ENCODE assay signal across 8 cellular contexts in the genomic region with DNA sequence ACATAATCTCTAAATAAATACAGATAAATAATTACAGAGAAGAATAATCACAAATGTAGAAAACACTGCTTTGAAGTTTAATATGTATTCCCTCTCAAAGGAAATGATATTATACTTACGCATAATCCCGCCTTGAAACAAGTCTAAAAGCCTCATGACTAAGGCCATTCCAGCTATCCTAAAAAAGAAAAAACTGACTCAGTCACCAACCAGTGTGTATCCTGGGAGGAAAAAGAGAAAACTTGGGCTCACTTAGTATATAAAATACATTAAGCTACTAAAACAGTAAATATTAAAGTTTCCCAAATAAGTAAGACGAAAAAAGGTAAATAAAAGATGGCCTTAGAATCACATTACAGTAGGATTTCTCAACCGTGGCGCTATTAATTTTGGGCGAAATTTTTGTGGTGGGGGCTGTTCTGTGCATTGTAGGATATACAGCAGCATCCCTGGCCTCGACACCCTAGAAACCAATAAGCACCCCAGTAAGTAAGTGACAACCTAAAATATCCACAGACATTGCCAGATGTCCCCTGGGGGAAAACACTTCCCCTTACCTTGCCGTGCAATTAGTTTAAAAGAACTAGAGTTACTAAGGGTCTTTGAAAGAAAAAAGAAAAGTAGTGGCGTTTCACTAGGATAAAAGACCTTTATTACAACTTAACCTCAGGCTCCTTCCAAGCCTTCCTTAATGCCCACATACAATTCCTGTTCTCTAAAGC. TPM values are rescaled to one million over a fixed set of nuclear protein-coding genes. Genes with fewer than 3 reads are reported as not detected.
A peak's percentile ranks its signal among the peaks of the same experiment; 100 is the strongest.
DNase-seq lines count a peak whose midpoint lies in the region; ATAC-seq, FAIRE-seq and TF ChIP-seq lines count a peak whose summit lies in the region.

No MANE protein-coding gene starts in this region.

- POLR2A ChIA-PET in HepG2 (lab: Yijun Ruan, JAX), result interaction anchor here (1.3 to 2.0 kb wide), 3 partner anchors 18 to 151 kb away, joined by 3 to 7 read pairs (median 7); a partner anchor contains a TSS

- TF ChIP-seq CTCF in ascending aorta (IDR thresholded peaks at IDR 0.05), result no peak
- no peak for TF ChIP-seq CTCF in HepG2 (CRISPR knock-in tag; IDR thresholded peaks at IDR 0.05)
- TF ChIP-seq CTCF in upper lobe of left lung (IDR thresholded peaks at IDR 0.05), result no peak

- H3K4me1 ChIP-seq in ascending aorta, result peaks cover 5 to 15% of the 10 kb centered on the region in 2 donors
- H3K4me1 ChIP-seq in HepG2 (ENCODE audit: insufficient read depth, low read length), result peaks cover 64% of the 10 kb centered on the region
- H3K4me1 ChIP-seq in upper lobe of left lung, result peaks cover 12 to 26% (median 16%) of the 10 kb centered on the region in 4 donors

- peaks cover 50% of the 10 kb centered on the region for H3K4me1 Mint-ChIP-seq in activated naive CD4-positive, alpha-beta T cell treated with anti-CD3 and anti-CD28 coated beads for 36 hours (ENCODE audit: low read depth)

- BruUV-seq in HepG2 (replicated peaks; lab: Mats Ljungman, UMichigan), result TSS peak; percentile 75

- H3K9me3 Mint-ChIP-seq in activated naive CD4-positive, alpha-beta T cell treated with anti-CD3 and anti-CD28 coated beads for 36 hours, result peaks cover 2% of the 10 kb centered on the region

- H3K27ac ChIP-seq in ascending aorta (peak overlapping the region; percentile 97 to 99), HepG2 (ENCODE audit: extremely low read length, insufficient read depth, low read length) (peak overlapping the region; percentile 98), upper lobe of left lung (peak overlapping the region; percentile 98 to 100 (median 98))

- CTCF ChIA-PET in activated naive CD4-positive, alpha-beta T cell treated with anti-CD3 and anti-CD28 coated beads for 36 hours (lab: Charles Lee), result interaction anchor here (0.6 kb wide), 1 partner anchor 58 kb away, joined by 3 read pairs; no protein-coding TSS in a partner anchor
- CTCF ChIA-PET in HepG2 (lab: Yijun Ruan, JAX; ENCODE audit: low intra/inter-chr PET ratio, low total read pairs), result no interaction called here

- H3K36me3 Mint-ChIP-seq in activated naive CD4-positive, alpha-beta T cell treated with anti-CD3 and anti-CD28 coated beads for 36 hours (ENCODE audit: low read depth), result peaks cover 54% of the 10 kb centered on the region

- 22% methylated on average over 9 of the region's 9 CpGs for WGBS in HepG2 (ENCODE audit: low lambda C conversion rate)
- WGBS in upper lobe of left lung, 2 donors, result 39 to 40% methylated on average over 9 of the region's 9 CpGs

- H3K27me3 Mint-ChIP-seq in activated naive CD4-positive, alpha-beta T cell treated with anti-CD3 and anti-CD28 coated beads for 36 hours (ENCODE audit: low read depth), result no peaks in the 10 kb centered on the region

- TF ChIP-seq POLR2A in HepG2 (IDR thresholded peaks at IDR 0.05; ENCODE audit: insufficient read depth in 1 of 2, low read depth in 2 of 2, low read length in 2 of 2) (no peak), upper lobe of left lung (IDR thresholded peaks at IDR 0.05) (no peak)

- H3K36me3 ChIP-seq in ascending aorta, result peaks cover 41 to 45% of the 10 kb centered on the region in 2 donors
- H3K36me3 ChIP-seq in HepG2 (replicated peaks in 1 of 2; ENCODE audit: control insufficient read depth in 1 of 2, insufficient read depth in 2 of 2, low read length in 2 of 2), result peaks cover 20 to 42% of the 10 kb centered on the region in 2 experiments
- peaks cover 25 to 48% (median 42%) of the 10 kb centered on the region in 4 donors for H3K36me3 ChIP-seq in upper lobe of left lung

- no peak for FAIRE-seq in HepG2 (lab: Jason Lieb, UNC)

- H3K79me2 ChIP-seq in HepG2 (ENCODE audit: insufficient read depth, low read length), result peaks cover 51% of the 10 kb centered on the region

- TF ChIP-seq RAD21 in HepG2 (CRISPR knock-in tag; IDR thresholded peaks at IDR 0.05), result no peak

- DNase-seq in activated naive CD4-positive, alpha-beta T cell treated with anti-CD3 and anti-CD28 coated beads for 36 hours, result no peak
- no peak for DNase-seq in activated naive CD4-positive, alpha-beta T cell (lab: John Stamatoyannopoulos, UW)
- no peak for DNase-seq in ascending aorta (ENCODE audit: low spot score in 2 of 2)
- no peak for DNase-seq in HepG2 (ENCODE audit: low spot score)
- no peak for DNase-seq in upper lobe of left lung
- DNase-seq in CD1c-positive myeloid dendritic cell (ENCODE audit: extremely low spot score), result no peak

- TF ChIP-seq EP300 in HepG2 (IDR thresholded peaks at IDR 0.05; ENCODE audit: low read depth in 2 of 2, low read length in 2 of 2) (no peak), HepG2 (CRISPR knock-in tag; IDR thresholded peaks at IDR 0.05; ENCODE audit: borderline replicate concordance) (no peak), upper lobe of left lung (IDR thresholded peaks at IDR 0.05) (no peak)

- intact Hi-C loops in activated naive CD4-positive, alpha-beta T cell treated with anti-CD3 and anti-CD28 coated beads for 36 hours (cut with micrococcal nuclease), result loop anchor here (2.0 kb wide), 2 partner anchors 29 to 237 kb away; no protein-coding TSS in a partner anchor
- intact Hi-C loops in ascending aorta (cut with DNase I), result loop anchor here (2.0 to 10.0 kb wide), 2 partner anchors 109 to 769 kb away; a partner anchor contains a TSS
- intact Hi-C loops in HepG2 (cut with micrococcal nuclease; ENCODE audit: unreplicated experiment), result loop anchor here (10.0 kb wide), 1 partner anchor 181 kb away; a partner anchor contains a TSS

- no peak overlapping the region for H2AFZ ChIP-seq in HepG2 (ENCODE audit: low read length)

- peak overlapping the region; percentile 80 for H3K4me2 ChIP-seq in HepG2 (ENCODE audit: low read depth, low read length)

- H3K27ac Mint-ChIP-seq in activated naive CD4-positive, alpha-beta T cell treated with anti-CD3 and anti-CD28 coated beads for 36 hours, result peak overlapping the region; percentile 99

- H3K9ac ChIP-seq in HepG2 (ENCODE audit: insufficient read depth, low read depth, low read length), result peak overlapping the region; percentile 99

- ATAC-seq in HepG2 (no peak), upper lobe of left lung (ENCODE audit: low FRiP score in 2 of 2) (no peak), GM21423 (IDR thresholded peaks at IDR 0.05; ENCODE audit: unreplicated experiment) (no peak), GM19324 (IDR thresholded peaks at IDR 0.05; ENCODE audit: low FRiP score, unreplicated experiment) (no peak)

- H4K20me1 ChIP-seq in HepG2 (ENCODE audit: insufficient read depth, low read length), result peaks cover 4% of the 10 kb centered on the region; the same call in 1 of the 2 replicates

- in situ Hi-C loops in HepG2 (cut with HindIII; ENCODE audit: extremely low pct_ligation_motif_present, low pct_unique_long_range_greater_than_20kb), result no loop called here

- H3K4me3 Mint-ChIP-seq in activated naive CD4-positive, alpha-beta T cell treated with anti-CD3 and anti-CD28 coated beads for 36 hours, result peak overlapping the region; percentile 98

- H3K4me3 ChIP-seq in ascending aorta (peak overlapping the region; percentile 89 to 90), HepG2 (replicated peaks in 1 of 3; ENCODE audit: insufficient read depth in 1 of 3, low read depth in 2 of 3, low read length in 3 of 3) (peak overlapping the region; percentile 85 to 97 (median 87)), upper lobe of left lung (peak overlapping the region; percentile 85 to 100 (median 94))

- H3K9me3 ChIP-seq in ascending aorta (no peaks in the 10 kb centered on the region), HepG2 (ENCODE audit: low read length) (no peaks in the 10 kb centered on the region), upper lobe of left lung (no peaks in the 10 kb centered on the region)

- H3K27me3 ChIP-seq in ascending aorta (no peaks in the 10 kb centered on the region), HepG2 (ENCODE audit: control insufficient read depth in 1 of 2, insufficient read depth in 2 of 2, low read length in 2 of 2) (no peaks in the 10 kb centered on the region; a peak in 1 of 5 replicates), upper lobe of left lung (no peaks in the 10 kb centered on the region)

RNA-seq across cellular contexts. Expression of a gene that starts 1.1 kb away (rescaled TPM):
- 100 to 1,000 TPM; 457 to 472 TPM for total RNA-seq in activated naive CD4-positive, alpha-beta T cell treated with anti-CD3 and anti-CD28 coated beads for 36 hours
- total RNA-seq in ascending aorta (75.5 TPM), HepG2 (2016; rRNA removed; fragmentation: Illumina TruSeq; extraction: Trizol) (478 and 735 TPM in 2 replicates), upper lobe of left lung (100 to 1,000 TPM in 4 of 6 donors, 10 to 100 TPM in 2; 66.5 to 195 (median 139) TPM)
- 60.7 and 67.1 TPM in 2 replicates for total RNA-seq in HepG2 (2016; cell fraction: cytosol; rRNA removed; fragmentation: Illumina TruSeq; extraction: Trizol; ENCODE audit: low read depth)
- total RNA-seq in HepG2 (2016; cell fraction: insoluble cytoplasmic fraction; rRNA removed; fragmentation: Illumina TruSeq; extraction: Trizol), result 492 and 742 TPM in 2 replicates
- total RNA-seq in HepG2 (2016; cell fraction: membrane; rRNA removed; fragmentation: Illumina TruSeq; extraction: Trizol), result 128 and 136 TPM in 2 replicates
- 233 and 239 TPM in 2 replicates for total RNA-seq in HepG2 (2016; cell fraction: nucleus; rRNA removed; fragmentation: Illumina TruSeq; extraction: Trizol)
- polyA plus RNA-seq in HepG2 (2011; rRNA removed), result 165 and 187 TPM in 2 replicates
- 153 and 171 TPM in 2 replicates for polyA plus RNA-seq in HepG2 (2011; cell fraction: cytosol; rRNA removed)
- 105 and 119 TPM in 2 replicates for polyA plus RNA-seq in HepG2 (2011; cell fraction: nucleus; rRNA removed)
- 281 and 405 TPM in 2 replicates for polyA plus RNA-seq in HepG2 (2012)
- polyA plus RNA-seq in HepG2 (2016; cell fraction: cytosol; fragmentation: Illumina TruSeq; extraction: Trizol; ENCODE audit: low read depth), result 26.8 and 33.1 TPM in 2 replicates
- polyA plus RNA-seq in HepG2 (2016; cell fraction: insoluble cytoplasmic fraction; fragmentation: Illumina TruSeq; extraction: Trizol; ENCODE audit: low read depth), result 585 and 612 TPM in 2 replicates
- polyA plus RNA-seq in HepG2 (2016; cell fraction: membrane; fragmentation: Illumina TruSeq; extraction: Trizol; ENCODE audit: low read depth), result 74.1 and 78.6 TPM in 2 replicates
- 287 and 304 TPM in 2 replicates for polyA plus RNA-seq in HepG2 (2016; cell fraction: nucleus; fragmentation: Illumina TruSeq; extraction: Trizol; ENCODE audit: insufficient read depth, low read depth)
- polyA minus RNA-seq in HepG2 (2011; rRNA and poly(A)+ RNA removed; ENCODE audit: low replicate concordance), result 402 and 449 TPM in 2 replicates
- 171 and 204 TPM in 2 replicates for polyA minus RNA-seq in HepG2 (2011; cell fraction: cytosol; rRNA and poly(A)+ RNA removed)
- 196 and 222 TPM in 2 replicates for polyA minus RNA-seq in HepG2 (2011; cell fraction: nucleus; rRNA and poly(A)+ RNA removed)

RNA-seq across cellular contexts. Expression of a gene that starts 31.1 kb away (rescaled TPM):
- total RNA-seq in activated naive CD4-positive, alpha-beta T cell treated with anti-CD3 and anti-CD28 coated beads for 36 hours, result 100 to 1,000 TPM in 1 of 2 experiments, 10 to 100 TPM in 1; 99.8 to 107 TPM
- 28.2 TPM for total RNA-seq in ascending aorta
- total RNA-seq in HepG2 (2016; rRNA removed; fragmentation: Illumina TruSeq; extraction: Trizol), result 184 and 270 TPM in 2 replicates
- total RNA-seq in HepG2 (2016; cell fraction: cytosol; rRNA removed; fragmentation: Illumina TruSeq; extraction: Trizol; ENCODE audit: low read depth), result 51.8 and 53.7 TPM in 2 replicates
- 190 and 264 TPM in 2 replicates for total RNA-seq in HepG2 (2016; cell fraction: insoluble cytoplasmic fraction; rRNA removed; fragmentation: Illumina TruSeq; extraction: Trizol)
- 150 and 153 TPM in 2 replicates for total RNA-seq in HepG2 (2016; cell fraction: membrane; rRNA removed; fragmentation: Illumina TruSeq; extraction: Trizol)
- 90.0 and 98.4 TPM in 2 replicates for total RNA-seq in HepG2 (2016; cell fraction: nucleus; rRNA removed; fragmentation: Illumina TruSeq; extraction: Trizol)
- 45.3 and 52.1 TPM in 2 replicates for polyA plus RNA-seq in HepG2 (2011; rRNA removed)
- polyA plus RNA-seq in HepG2 (2011; cell fraction: cytosol; rRNA removed), result 30.2 and 38.0 TPM in 2 replicates
- polyA plus RNA-seq in HepG2 (2011; cell fraction: nucleus; rRNA removed), result 22.1 and 27.0 TPM in 2 replicates
- polyA plus RNA-seq in HepG2 (2012), result 73.5 and 77.9 TPM in 2 replicates
- polyA plus RNA-seq in HepG2 (2016; cell fraction: cytosol; fragmentation: Illumina TruSeq; extraction: Trizol; ENCODE audit: low read depth), result 58.4 and 64.0 TPM in 2 replicates
- 240 and 256 TPM in 2 replicates for polyA plus RNA-seq in HepG2 (2016; cell fraction: insoluble cytoplasmic fraction; fragmentation: Illumina TruSeq; extraction: Trizol; ENCODE audit: low read depth)
- polyA plus RNA-seq in HepG2 (2016; cell fraction: membrane; fragmentation: Illumina TruSeq; extraction: Trizol; ENCODE audit: low read depth), result 110 and 111 TPM in 2 replicates
- polyA plus RNA-seq in HepG2 (2016; cell fraction: nucleus; fragmentation: Illumina TruSeq; extraction: Trizol; ENCODE audit: insufficient read depth, low read depth), result 129 and 137 TPM in 2 replicates
- 28.2 and 68.1 TPM in 2 replicates for polyA minus RNA-seq in HepG2 (2011; rRNA and poly(A)+ RNA removed; ENCODE audit: low replicate concordance)
- 50.5 and 61.1 TPM in 2 replicates for polyA minus RNA-seq in HepG2 (2011; cell fraction: cytosol; rRNA and poly(A)+ RNA removed)
- polyA minus RNA-seq in HepG2 (2011; cell fraction: nucleus; rRNA and poly(A)+ RNA removed), result 51.4 and 66.6 TPM in 2 replicates
- total RNA-seq in upper lobe of left lung, result 100 to 1,000 TPM in 2 of 6 donors, 10 to 100 TPM in 4; 22.0 to 147 (median 92.4) TPM
